Comparison of ENCODE assay signal across 1 cellular context in genomic region chr1:1001631-1002300, GRCh38.
A peak's percentile ranks its signal among the peaks of the same experiment; 100 is the strongest.
TF ChIP-seq lines count a peak whose summit lies in the region.

No MANE protein-coding gene starts in this region.

TF ChIP-seq in HepG2, 621 proteins besides CTCF, POLR2A, EP300 and RAD21 (continued from another document):
- TF ChIP-seq ZNF33A (CRISPR knock-in tag; IDR thresholded peaks at IDR 0.05; ENCODE audit: borderline replicate concordance) (no peak), E2F2 (CRISPR knock-in tag; IDR thresholded peaks at IDR 0.05; ENCODE audit: borderline replicate concordance) (peak; percentile 83; the same call in 1 of the 2 replicates), ZNF367 (CRISPR knock-in tag; IDR thresholded peaks at IDR 0.05; ENCODE audit: borderline replicate concordance) (no peak; the same call in 1 of the 2 replicates), MAFK (conservative IDR thresholded peaks at IDR 0.05 in 1 of 2, IDR thresholded peaks at IDR 0.05 in 1 of 2; ENCODE audit: low read length in 2 of 2) (no peak), PLSCR1 (CRISPR knock-in tag; IDR thresholded peaks at IDR 0.05; ENCODE audit: borderline replicate concordance) (no peak), CAMTA2 (CRISPR knock-in tag; IDR thresholded peaks at IDR 0.05; ENCODE audit: borderline replicate concordance) (no peak), ZNF567 (CRISPR knock-in tag; IDR thresholded peaks at IDR 0.05; ENCODE audit: borderline replicate concordance) (0 out of 2 replicates have a peak, but pooled peaks have one; percentile 59), SMARCC2 (IDR thresholded peaks at IDR 0.05) (no peak), SP2 (CRISPR knock-in tag; IDR thresholded peaks at IDR 0.05) (no peak), SRSF1 (optimal IDR thresholded peaks at IDR 0.05; ENCODE audit: low read depth, low read length) (no peak), PAXIP1 (CRISPR knock-in tag; conservative IDR thresholded peaks at IDR 0.05) (no peak), ZBTB39 (CRISPR knock-in tag; IDR thresholded peaks at IDR 0.05) (no peak), RELA (CRISPR knock-in tag; IDR thresholded peaks at IDR 0.05) (no peak), ZNF256 (CRISPR knock-in tag; conservative IDR thresholded peaks at IDR 0.05) (no peak), KAT7 (CRISPR knock-in tag; IDR thresholded peaks at IDR 0.05; ENCODE audit: borderline replicate concordance) (no peak), GTF2F1 (IDR thresholded peaks at IDR 0.05; ENCODE audit: low read length) (no peak), FUBP1 (CRISPR knock-in tag; IDR thresholded peaks at IDR 0.05; ENCODE audit: borderline replicate concordance) (no peak)
